In genomic region chr2:171410101-171410500, GRCh38 we compare ENCODE assay signal across 12 cellular contexts. TPM values are rescaled to one million over a fixed set of nuclear protein-coding genes. Genes with fewer than 3 reads are reported as not detected.
DNase-seq lines count a peak whose midpoint lies in the region; ATAC-seq and TF ChIP-seq lines count a peak whose summit lies in the region.
"Had no signal": no experiment of that assay in that cellular context is flagged by ENCODE, and none has a peak within 500 bp of the region (broad histone marks: within the 10 kb centered on the region; RNA-seq: fewer than 3 reads in every experiment).

No MANE protein-coding gene starts in this region.

- no peak overlapping the region for H3K4me3 Mint-ChIP-seq in natural killer cell
- no peak overlapping the region for H3K4me3 Mint-ChIP-seq in natural killer cell treated with Interleukin-12 subunit alpha and Interleukin-12 subunit beta and Interleukin-15 and Interleukin-18, amount 100 ng/mL, for 72 hours

- no peaks in the 10 kb centered on the region for H3K27me3 Mint-ChIP-seq in natural killer cell (ENCODE audit: low read depth in 2 of 2)
- H3K27me3 Mint-ChIP-seq in natural killer cell treated with Interleukin-12 subunit alpha and Interleukin-12 subunit beta and Interleukin-15 and Interleukin-18, amount 100 ng/mL, for 72 hours = no peaks in the 10 kb centered on the region

- no peak for ATAC-seq in natural killer cell
- no peak for ATAC-seq in natural killer cell treated with Interleukin-12 subunit alpha and Interleukin-12 subunit beta and Interleukin-15 and Interleukin-18, amount 100 ng/mL, for 72 hours
- no peak for ATAC-seq in GM18517 (IDR thresholded peaks at IDR 0.05; ENCODE audit: unreplicated experiment)
- ATAC-seq in HG03565 (IDR thresholded peaks at IDR 0.05; ENCODE audit: unreplicated experiment) = no peak
- ATAC-seq: A549 had no signal

- DNase-seq in natural killer cell (no peak), astrocyte of the hippocampus (ENCODE audit: low read depth, low spot score) (peak; percentile 35), fibroblast of villous mesenchyme (ENCODE audit: low read depth) (peak; percentile 75), NCI-H1694 treated with DMSO at 0.1 percent for 48 hours (lab: John Stamatoyannopoulos, UW) (no peak)
- no peak for DNase-seq in natural killer cell treated with Interleukin-12 subunit alpha and Interleukin-12 subunit beta and Interleukin-15 and Interleukin-18, amount 100 ng/mL, for 72 hours (ENCODE audit: low spot score)
- DNase-seq in stimulated activated naive CD4-positive, alpha-beta T cell (lab: John Stamatoyannopoulos, UW) = no peak
- DNase-seq: activated CD4-positive, alpha-beta T cell treated with anti-CD3 and anti-CD28 coated beads, Interleukin-2, amount 50 U/mL, for 4 hours; NCI-H1092 treated with DMSO at 0.1 percent for 48 hours; tibial artery had no signal

- H3K36me3 Mint-ChIP-seq in natural killer cell = no peaks in the 10 kb centered on the region
- H3K36me3 Mint-ChIP-seq in natural killer cell treated with Interleukin-12 subunit alpha and Interleukin-12 subunit beta and Interleukin-15 and Interleukin-18, amount 100 ng/mL, for 72 hours = no peaks in the 10 kb centered on the region

- no peak overlapping the region for H3K4me3 ChIP-seq in fibroblast of villous mesenchyme (ENCODE audit: low read depth, low read length)
- H3K4me3 ChIP-seq: A549, tibial artery had no signal

- H3K4me1 Mint-ChIP-seq in natural killer cell = peaks cover 20 to 28% of the 10 kb centered on the region in 2 donors
- peaks cover 20 to 21% of the 10 kb centered on the region in 2 donors for H3K4me1 Mint-ChIP-seq in natural killer cell treated with Interleukin-12 subunit alpha and Interleukin-12 subunit beta and Interleukin-15 and Interleukin-18, amount 100 ng/mL, for 72 hours (ENCODE audit: low read depth in 2 of 2)

- H3K9me3 Mint-ChIP-seq in natural killer cell = peaks cover 0 to 2% of the 10 kb centered on the region in 2 donors
- H3K9me3 Mint-ChIP-seq in natural killer cell treated with Interleukin-12 subunit alpha and Interleukin-12 subunit beta and Interleukin-15 and Interleukin-18, amount 100 ng/mL, for 72 hours = no peaks in the 10 kb centered on the region

- peak overlapping the region; percentile 12 to 31 for H3K27ac Mint-ChIP-seq in natural killer cell
- no peak overlapping the region for H3K27ac Mint-ChIP-seq in natural killer cell treated with Interleukin-12 subunit alpha and Interleukin-12 subunit beta and Interleukin-15 and Interleukin-18, amount 100 ng/mL, for 72 hours

- TF ChIP-seq CTCF in natural killer cell (IDR thresholded peaks at IDR 0.05) = no peak
- no peak for TF ChIP-seq CTCF in fibroblast of villous mesenchyme (IDR thresholded peaks at IDR 0.05; ENCODE audit: insufficient read depth, low read depth, low read length)

- intact Hi-C loops in natural killer cell (cut with micrococcal nuclease) = loop anchor here (10.0 kb wide), 1 partner anchor 255 kb away; no protein-coding TSS in a partner anchor

RNA-seq across cellular contexts. Expression of gene METTL8, which starts 23.7 kb away (rescaled TPM):
- total RNA-seq in natural killer cell = 10 to 100 TPM; 14.3 to 16.7 (median 15.2) TPM
- total RNA-seq in natural killer cell treated with Interleukin-12 subunit alpha and Interleukin-12 subunit beta and Interleukin-15 and Interleukin-18, amount 100 ng/mL, for 72 hours = 10 to 100 TPM; 16.0 to 35.6 TPM
- total RNA-seq in fibroblast of villous mesenchyme = 14.2 and 29.8 TPM in 2 replicates

RNA-seq across cellular contexts. Expression of gene DCAF17, which starts 23.9 kb away (rescaled TPM):
- total RNA-seq in natural killer cell = 10 to 100 TPM; 20.0 to 33.8 (median 30.7) TPM
- total RNA-seq in natural killer cell treated with Interleukin-12 subunit alpha and Interleukin-12 subunit beta and Interleukin-15 and Interleukin-18, amount 100 ng/mL, for 72 hours = 10 to 100 TPM; 12.4 to 17.5 TPM
- 24.2 and 29.4 TPM in 2 replicates for total RNA-seq in fibroblast of villous mesenchyme

Comparison
In these comparisons a context has a peak if more than half of its experiments do, and no peak if none do; other contexts are left out.
1. H3K27ac Mint-ChIP-seq: peak in natural killer cell (2 of 2); none in natural killer cell treated with Interleukin-12 subunit alpha and Interleukin-12 subunit beta and Interleukin-15 and Interleukin-18, amount 100 ng/mL, for 72 hours (0 of 2).
2. DNase-seq: peak in astrocyte of the hippocampus (single experiment) and fibroblast of villous mesenchyme (single experiment); none in natural killer cell (single experiment), natural killer cell treated with Interleukin-12 subunit alpha and Interleukin-12 subunit beta and Interleukin-15 and Interleukin-18, amount 100 ng/mL, for 72 hours (single experiment), NCI-H1694 treated with DMSO at 0.1 percent for 48 hours (single experiment) and stimulated activated naive CD4-positive, alpha-beta T cell (0 of 6).